In genomic region chr7:129825005-129825553, GRCh38 we compare ENCODE assay signal across 8 cellular contexts.
A peak's percentile ranks its signal among the peaks of the same experiment; 100 is the strongest.
DNase-seq lines count a peak whose midpoint lies in the region; ATAC-seq and TF ChIP-seq lines count a peak whose summit lies in the region.

No MANE protein-coding gene starts in this region.

- H3K4me3 ChIP-seq in choroid plexus epithelial cell (ENCODE audit: low read depth, low read length), result peak overlapping the region; percentile 68

- ATAC-seq in HG02571 (IDR thresholded peaks at IDR 0.05; ENCODE audit: unreplicated experiment) (peak; percentile 44), left colon (peak; percentile 70)

- intact Hi-C loops in left colon (cut with DNase I, micrococcal nuclease), result loop anchor here in 1 of 2 donors (10.0 kb wide), 1 partner anchor 190 kb away; no protein-coding TSS in a partner anchor

- DNase-seq in activated gamma-delta T cell treated with Interleukin-2 at 50 U/mL for 16 hours (peak; percentile 26), activated gamma-delta T cell (lab: John Stamatoyannopoulos, UW) (no peak), NCI-H1092 (lab: John Stamatoyannopoulos, UW) (peak; percentile 89), SW 1271 (lab: John Stamatoyannopoulos, UW) (peak; percentile 50 to 76), choroid plexus epithelial cell (ENCODE audit: low read depth) (peak; percentile 46), left colon (peak; percentile 59 to 67)
- peak; percentile 10 for DNase-seq in stimulated activated CD8-positive, alpha-beta memory T cell treated with anti-CD3 and anti-CD28 coated beads, Interleukin-12 subunit alpha, Interleukin-12 subunit beta, amount 100 ng/mL, for 4 hours (ENCODE audit: low read depth)

- TF ChIP-seq CTCF in choroid plexus epithelial cell (conservative IDR thresholded peaks at IDR 0.05; ENCODE audit: low read depth, low read length), result peak; percentile 56
